In the genomic region with DNA sequence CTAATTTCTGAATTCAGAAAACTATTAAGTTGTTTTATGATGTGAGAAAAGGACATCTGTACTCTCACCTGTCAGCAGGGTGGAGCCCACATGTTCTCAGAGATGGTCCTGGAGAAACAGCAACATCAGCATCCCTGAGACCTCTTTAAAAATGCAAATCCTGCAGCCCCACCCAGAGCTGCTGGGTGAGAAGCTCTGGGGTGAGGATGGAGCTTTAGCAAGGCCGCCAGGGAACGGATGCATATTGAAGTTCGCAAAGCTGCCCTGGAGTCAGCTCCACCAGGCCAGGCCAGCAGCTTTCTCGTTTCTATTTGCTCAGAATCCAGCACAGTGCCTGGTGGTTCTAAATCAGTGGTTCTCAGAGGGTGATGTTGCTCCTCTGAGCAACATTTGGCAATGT, we compare ENCODE assay signal across 22 cellular contexts. TPM values are rescaled to one million over a fixed set of nuclear protein-coding genes. Genes with fewer than 3 reads are reported as not detected.
DNase-seq lines count a peak whose midpoint lies in the region; ATAC-seq and TF ChIP-seq lines count a peak whose summit lies in the region.
"Had no signal": no experiment of that assay in that cellular context is flagged by ENCODE, and none has a peak within 500 bp of the region (broad histone marks: within the 10 kb centered on the region; RNA-seq: fewer than 3 reads in every experiment).

No MANE protein-coding gene starts in this region.

- intact Hi-C loops in dorsolateral prefrontal cortex (cut with DNase I), result no loop called here

- H3K9me3 Mint-ChIP-seq in activated CD8-positive, alpha-beta memory T cell treated with anti-CD3 and anti-CD28 coated beads, Interleukin-2, amount 10 ng/mL, durations not matched to agents 7 days and 5 days (ENCODE audit: low read depth), result no peaks in the 10 kb centered on the region
- H3K9me3 Mint-ChIP-seq in activated naive CD8-positive, alpha-beta T cell (ENCODE audit: low read depth), result no peaks in the 10 kb centered on the region
- H3K9me3 Mint-ChIP-seq in natural killer cell treated with Interleukin-12 subunit alpha and Interleukin-12 subunit beta and Interleukin-15 and Interleukin-18, amount 100 ng/mL, for 72 hours, result no peaks in the 10 kb centered on the region
- H3K9me3 Mint-ChIP-seq: dendritic cell treated with granulocyte-macrophage colony-stimulating factor and Interleukin-4, amounts not matched to agents 40 ng/mL and 50 ng/mL, for 4 days; nephron; type B pancreatic cell had no signal

- DNase-seq in activated CD8-positive, alpha-beta memory T cell treated with anti-CD3 and anti-CD28 coated beads, Interleukin-2, amount 10 ng/mL, durations not matched to agents 7 days and 5 days, result no peak
- DNase-seq in activated CD8-positive, alpha-beta memory T cell treated with anti-CD3 and anti-CD28 coated beads for 24 hours, result no peak
- DNase-seq in Peyer's patch, result no peak
- DNase-seq in natural killer cell treated with Interleukin-12 subunit alpha and Interleukin-12 subunit beta and Interleukin-15 and Interleukin-18, amount 100 ng/mL, for 72 hours (ENCODE audit: low spot score), result no peak
- no peak for DNase-seq in erythroblast (lab: John Stamatoyannopoulos, UW)
- DNase-seq in dorsolateral prefrontal cortex, result no peak
- DNase-seq: Calu3, GM23248, Kasumi-1, left ventricle myocardium inferior, NCI-H1930, NCI-H226, NCI-H748 treated with DMSO at 0.1 percent for 48 hours, pancreas, Right ventricle myocardium superior had no signal

- peak overlapping the region; percentile 77 for H3K4me3 Mint-ChIP-seq in activated CD8-positive, alpha-beta memory T cell treated with anti-CD3 and anti-CD28 coated beads, Interleukin-2, amount 10 ng/mL, durations not matched to agents 7 days and 5 days
- peak overlapping the region; percentile 92 for H3K4me3 Mint-ChIP-seq in activated naive CD8-positive, alpha-beta T cell
- peak overlapping the region; percentile 88 for H3K4me3 Mint-ChIP-seq in natural killer cell treated with Interleukin-12 subunit alpha and Interleukin-12 subunit beta and Interleukin-15 and Interleukin-18, amount 100 ng/mL, for 72 hours
- H3K4me3 Mint-ChIP-seq: B cell; dendritic cell treated with granulocyte-macrophage colony-stimulating factor and Interleukin-4, amounts not matched to agents 40 ng/mL and 50 ng/mL, for 4 days; nephron; type B pancreatic cell had no signal

- TF ChIP-seq POLR2A in Peyer's patch (IDR thresholded peaks at IDR 0.05) (no peak), erythroblast (IDR thresholded peaks at IDR 0.05; ENCODE audit: low read length) (no peak)

- peaks cover 55% of the 10 kb centered on the region for H3K4me1 Mint-ChIP-seq in activated CD8-positive, alpha-beta memory T cell treated with anti-CD3 and anti-CD28 coated beads, Interleukin-2, amount 10 ng/mL, durations not matched to agents 7 days and 5 days
- peaks cover 89% of the 10 kb centered on the region for H3K4me1 Mint-ChIP-seq in activated naive CD8-positive, alpha-beta T cell (ENCODE audit: low read depth)
- peaks cover 69 to 72% of the 10 kb centered on the region in 2 donors for H3K4me1 Mint-ChIP-seq in natural killer cell treated with Interleukin-12 subunit alpha and Interleukin-12 subunit beta and Interleukin-15 and Interleukin-18, amount 100 ng/mL, for 72 hours (ENCODE audit: low read depth in 2 of 2)
- H3K4me1 Mint-ChIP-seq: B cell, nephron had no signal

- H3K9me3 ChIP-seq in Peyer's patch, result no peaks in the 10 kb centered on the region
- H3K9me3 ChIP-seq: left ventricle myocardium inferior, pancreas had no signal

- ATAC-seq in activated CD8-positive, alpha-beta memory T cell treated with anti-CD3 and anti-CD28 coated beads, Interleukin-2, amount 10 ng/mL, durations not matched to agents 7 days and 5 days, result peak; percentile 3
- no peak for ATAC-seq in natural killer cell treated with Interleukin-12 subunit alpha and Interleukin-12 subunit beta and Interleukin-15 and Interleukin-18, amount 100 ng/mL, for 72 hours
- no peak for ATAC-seq in GM21737 (IDR thresholded peaks at IDR 0.05; ENCODE audit: unreplicated experiment)
- ATAC-seq: pancreas, right cardiac atrium had no signal

- H3K27me3 ChIP-seq in Peyer's patch, result no peaks in the 10 kb centered on the region
- no peaks in the 10 kb centered on the region for H3K27me3 ChIP-seq in dorsolateral prefrontal cortex
- H3K27me3 ChIP-seq: pancreas had no signal

- H3K4me3 ChIP-seq in Peyer's patch, result no peak overlapping the region
- H3K4me3 ChIP-seq in dorsolateral prefrontal cortex, result no peak overlapping the region
- H3K4me3 ChIP-seq: GM23248, left ventricle myocardium inferior, pancreas had no signal

- H3K27ac Mint-ChIP-seq in activated CD8-positive, alpha-beta memory T cell treated with anti-CD3 and anti-CD28 coated beads, Interleukin-2, amount 10 ng/mL, durations not matched to agents 7 days and 5 days, result peak overlapping the region; percentile 100
- peak overlapping the region; percentile 100 for H3K27ac Mint-ChIP-seq in activated naive CD8-positive, alpha-beta T cell
- peak overlapping the region; percentile 95 for H3K27ac Mint-ChIP-seq in natural killer cell treated with Interleukin-12 subunit alpha and Interleukin-12 subunit beta and Interleukin-15 and Interleukin-18, amount 100 ng/mL, for 72 hours
- H3K27ac Mint-ChIP-seq: B cell, nephron, type B pancreatic cell had no signal

- H3K27ac ChIP-seq in Peyer's patch (peak overlapping the region; percentile 10 to 67 (median 50)), dorsolateral prefrontal cortex (no peak overlapping the region)
- H3K27ac ChIP-seq: GM23248, left ventricle myocardium inferior, pancreas had no signal

- TF ChIP-seq CTCF in Peyer's patch (IDR thresholded peaks at IDR 0.05), result no peak
- no peak for TF ChIP-seq CTCF in dorsolateral prefrontal cortex (IDR thresholded peaks at IDR 0.05 in 54 of 56, conservative IDR thresholded peaks at IDR 0.05 in 2 of 56; ENCODE audit: low read depth in 1 of 56, partially characterized antibody in 56 of 56)

- CTCF ChIA-PET in activated CD8-positive, alpha-beta memory T cell treated with anti-CD3 and anti-CD28 coated beads, Interleukin-2, amount 10 ng/mL, durations not matched to agents 7 days and 5 days (lab: Charles Lee), result interaction anchor here (0.7 to 4.8 kb wide), 18 partner anchors 11 to 329 kb away, joined by 3 to 36 read pairs (median 4); partner anchors contain the start of gene PRKCQ

- peaks cover 0 to 3% (median 0%) of the 10 kb centered on the region in 4 donors for H3K4me1 ChIP-seq in Peyer's patch
- H3K4me1 ChIP-seq: left ventricle myocardium inferior, pancreas had no signal

- H3K27me3 Mint-ChIP-seq in activated CD8-positive, alpha-beta memory T cell treated with anti-CD3 and anti-CD28 coated beads, Interleukin-2, amount 10 ng/mL, durations not matched to agents 7 days and 5 days, result no peaks in the 10 kb centered on the region
- no peaks in the 10 kb centered on the region for H3K27me3 Mint-ChIP-seq in activated naive CD8-positive, alpha-beta T cell
- H3K27me3 Mint-ChIP-seq in natural killer cell treated with Interleukin-12 subunit alpha and Interleukin-12 subunit beta and Interleukin-15 and Interleukin-18, amount 100 ng/mL, for 72 hours, result no peaks in the 10 kb centered on the region
- H3K27me3 Mint-ChIP-seq: dendritic cell treated with granulocyte-macrophage colony-stimulating factor and Interleukin-4, amounts not matched to agents 40 ng/mL and 50 ng/mL, for 4 days had no signal

- H3K36me3 Mint-ChIP-seq in activated CD8-positive, alpha-beta memory T cell treated with anti-CD3 and anti-CD28 coated beads, Interleukin-2, amount 10 ng/mL, durations not matched to agents 7 days and 5 days, result peaks cover 39% of the 10 kb centered on the region
- peaks cover 11% of the 10 kb centered on the region for H3K36me3 Mint-ChIP-seq in activated naive CD8-positive, alpha-beta T cell
- peaks cover 10% of the 10 kb centered on the region for H3K36me3 Mint-ChIP-seq in natural killer cell treated with Interleukin-12 subunit alpha and Interleukin-12 subunit beta and Interleukin-15 and Interleukin-18, amount 100 ng/mL, for 72 hours
- H3K36me3 Mint-ChIP-seq: type B pancreatic cell had no signal

- no peaks in the 10 kb centered on the region for H3K36me3 ChIP-seq in Peyer's patch
- H3K36me3 ChIP-seq: left ventricle myocardium inferior, pancreas had no signal

RNA-seq across cellular contexts. Expression of gene PRKCQ, which starts 49.1 kb away (rescaled TPM):
- 10 to 100 TPM; 51.0 to 58.7 TPM for total RNA-seq in activated CD8-positive, alpha-beta memory T cell treated with anti-CD3 and anti-CD28 coated beads, Interleukin-2, amount 10 ng/mL, durations not matched to agents 7 days and 5 days
- total RNA-seq in Peyer's patch, result 10 to 100 TPM in 1 of 4 donors, 1 to 10 TPM in 3; 1.8 to 11.6 (median 3.7) TPM
- 10 to 100 TPM; 55.3 to 79.0 TPM for total RNA-seq in natural killer cell treated with Interleukin-12 subunit alpha and Interleukin-12 subunit beta and Interleukin-15 and Interleukin-18, amount 100 ng/mL, for 72 hours
- total RNA-seq in dorsolateral prefrontal cortex, result 10 to 100 TPM in 21 of 120 experiments, 1 to 10 TPM in 99; 2.2 to 21.5 (median 7.4) TPM
- total RNA-seq: GM23248 had no signal

Comparison
In these comparisons a context has a peak if more than half of its experiments do, and no peak if none do; other contexts are left out.
1. H3K27ac ChIP-seq: peak in Peyer's patch (4 of 4); none in dorsolateral prefrontal cortex (0 of 59).
2. Peak in every context shown above with its lines, with median percentiles within 50 percentile points of each other: H3K27ac Mint-ChIP-seq and H3K4me3 Mint-ChIP-seq.